ENCODE assay signal across 10 cellular contexts in the genomic region with DNA sequence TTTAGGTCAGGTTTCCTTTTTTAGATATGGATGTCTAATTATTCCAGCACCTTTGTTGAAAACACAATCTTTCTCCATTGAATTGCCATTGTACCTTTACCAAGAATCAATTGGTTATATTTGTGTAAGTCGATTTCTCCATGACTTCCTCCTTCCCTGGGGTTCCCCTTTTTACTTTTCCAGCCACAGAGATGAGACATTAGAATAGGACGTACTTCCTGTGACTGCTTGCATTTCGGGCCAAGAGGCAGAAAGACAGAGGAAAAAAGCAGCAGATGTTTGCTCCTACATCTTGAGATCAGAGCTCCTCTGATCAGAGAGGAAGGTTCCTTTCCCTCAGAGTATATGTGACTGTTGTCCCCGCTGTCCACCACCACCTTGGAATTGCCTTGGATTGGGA.
DNase-seq lines count a peak whose midpoint lies in the region; TF ChIP-seq lines count a peak whose summit lies in the region.
"Had no signal": no experiment of that assay in that cellular context is flagged by ENCODE, and none has a peak within 500 bp of the region (broad histone marks: within the 10 kb centered on the region; RNA-seq: fewer than 3 reads in every experiment).

No MANE protein-coding gene starts in this region.

- no peak overlapping the region for H3K9ac ChIP-seq in colonic mucosa (ENCODE audit: low read depth in 2 of 2, low read length in 2 of 2)

- peaks cover 33% of the 10 kb centered on the region for H3K4me1 Mint-ChIP-seq in nephron progenitor cell

- H3F3A ChIP-seq in DOHH2 (ENCODE audit: control insufficient read depth, insufficient read depth) = no peaks in the 10 kb centered on the region

- H3K4me3 ChIP-seq in DOHH2 (ENCODE audit: low read length) (peak overlapping the region; percentile 13; the same call in 1 of the 2 replicates), brain microvascular endothelial cell (ENCODE audit: low read depth, low read length) (no peak overlapping the region), colonic mucosa (no peak overlapping the region)
- H3K4me3 ChIP-seq: Peyer's patch had no signal

- peak overlapping the region; percentile 64 for H3K27ac Mint-ChIP-seq in nephron progenitor cell

- no peaks in the 10 kb centered on the region for H3K9me3 ChIP-seq in DOHH2 (ENCODE audit: control insufficient read depth, insufficient read depth, low read length)
- H3K9me3 ChIP-seq in colonic mucosa = no peaks in the 10 kb centered on the region
- H3K9me3 ChIP-seq: Peyer's patch had no signal

- H3K4me1 ChIP-seq in DOHH2 (ENCODE audit: control insufficient read depth, low read length) (peaks cover 15% of the 10 kb centered on the region), colonic mucosa (no peaks in the 10 kb centered on the region)
- H3K4me1 ChIP-seq: Peyer's patch had no signal

- TF ChIP-seq CTCF in DOHH2 (IDR thresholded peaks at IDR 0.05; ENCODE audit: low read depth, low read length, poor library complexity, severe bottlenecking) (no peak), brain microvascular endothelial cell (IDR thresholded peaks at IDR 0.05; ENCODE audit: low read depth, low read length, missing control alignments) (no peak), nephron progenitor cell (IDR thresholded peaks at IDR 0.05) (no peak), colonic mucosa (IDR thresholded peaks at IDR 0.05) (no peak)

- H3K9me3 Mint-ChIP-seq in nephron progenitor cell = no peaks in the 10 kb centered on the region

- no peak overlapping the region for H3K4me3 Mint-ChIP-seq in nephron progenitor cell

- H3K36me3 ChIP-seq in DOHH2 (ENCODE audit: control insufficient read depth, low read length) (no peaks in the 10 kb centered on the region), brain microvascular endothelial cell (replicated peaks) (no peaks in the 10 kb centered on the region), colonic mucosa (no peaks in the 10 kb centered on the region)
- H3K36me3 ChIP-seq: Peyer's patch had no signal

- intact Hi-C loops in colonic mucosa (cut with DNase I) = no loop called here

- no peaks in the 10 kb centered on the region; the same call in 1 of the 2 replicates for H3K79me2 ChIP-seq in DOHH2 (ENCODE audit: control insufficient read depth, low read length)

- no peak overlapping the region for H3K27ac ChIP-seq in DOHH2 (ENCODE audit: low read depth, low read length)
- H3K27ac ChIP-seq in brain microvascular endothelial cell = peak overlapping the region; percentile 44
- H3K27ac ChIP-seq in colonic mucosa = no peak overlapping the region
- H3K27ac ChIP-seq: Peyer's patch had no signal

- H3K27me3 ChIP-seq in DOHH2 (ENCODE audit: control insufficient read depth, low read length) (no peaks in the 10 kb centered on the region), brain microvascular endothelial cell (replicated peaks) (no peaks in the 10 kb centered on the region), colonic mucosa (no peaks in the 10 kb centered on the region)
- H3K27me3 ChIP-seq: Peyer's patch had no signal

- no peaks in the 10 kb centered on the region for H3K27me3 Mint-ChIP-seq in nephron progenitor cell (ENCODE audit: low read depth, poor library complexity)

- no peaks in the 10 kb centered on the region for H4K20me1 ChIP-seq in DOHH2 (ENCODE audit: control insufficient read depth, insufficient read depth, low read depth, low read length)

- H3K9me2 ChIP-seq in DOHH2 (replicated peaks; ENCODE audit: control insufficient read depth, low read length) = no peaks in the 10 kb centered on the region

- peak; percentile 54 for DNase-seq in LHCN-M2 (ENCODE audit: low read depth)
- peak; percentile 70 for DNase-seq in brain microvascular endothelial cell
- DNase-seq in nephron progenitor cell = no peak
- DNase-seq in stimulated activated naive CD4-positive, alpha-beta T cell treated with Interleukin-2 at 50 U/mL for 16 hours (lab: John Stamatoyannopoulos, UW) = no peak
- DNase-seq in colonic mucosa = no peak
- DNase-seq in NCI-H1417 treated with DMSO at 0.1 percent for 48 hours (lab: John Stamatoyannopoulos, UW) = no peak
- no peak for DNase-seq in kidney glomerular epithelial cell (lab: John Stamatoyannopoulos, UW)
- DNase-seq: kidney, Peyer's patch had no signal

- peak overlapping the region; percentile 56 for H3K4me2 ChIP-seq in DOHH2 (ENCODE audit: low read length)

- H3K36me3 Mint-ChIP-seq in nephron progenitor cell (ENCODE audit: low read depth) = peaks cover 4% of the 10 kb centered on the region

- in situ Hi-C loops in brain microvascular endothelial cell (cut with HindIII; ENCODE audit: low pct_ligation_motif_present, low sequenced_read_pairs) = no loop called here

Comparison
In these comparisons a context has a peak if more than half of its experiments do, and no peak if none do; other contexts are left out.
1. DNase-seq: peak in LHCN-M2 (single experiment) and brain microvascular endothelial cell (single experiment); none in nephron progenitor cell (single experiment), stimulated activated naive CD4-positive, alpha-beta T cell treated with Interleukin-2 at 50 U/mL for 16 hours (single experiment), colonic mucosa (single experiment), NCI-H1417 treated with DMSO at 0.1 percent for 48 hours (single experiment) and kidney glomerular epithelial cell (single experiment).